In the genomic region with DNA sequence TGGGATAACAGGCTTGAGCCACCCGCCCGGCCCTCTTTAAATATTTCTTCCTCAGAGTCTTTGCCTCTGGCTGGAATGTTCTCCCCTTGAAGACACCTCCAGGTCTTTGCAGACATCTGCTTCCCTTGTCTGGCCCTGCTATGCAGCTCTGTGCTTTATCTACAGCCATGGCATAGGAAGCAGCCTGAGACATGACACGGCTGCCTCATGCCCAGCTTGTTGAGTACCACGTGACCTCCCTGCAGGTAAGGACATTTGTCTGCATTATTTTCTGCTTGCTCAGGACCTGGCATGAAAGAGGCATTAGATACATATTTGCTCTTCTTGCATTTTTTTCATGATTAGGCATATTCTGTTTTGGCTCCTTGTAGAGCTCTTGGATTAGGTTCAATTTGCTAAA, we compare ENCODE assay signal across 17 cellular contexts.
DNase-seq lines count a peak whose midpoint lies in the region; ATAC-seq and TF ChIP-seq lines count a peak whose summit lies in the region.
"Had no signal": no experiment of that assay in that cellular context is flagged by ENCODE, and none has a peak within 500 bp of the region (broad histone marks: within the 10 kb centered on the region; RNA-seq: fewer than 3 reads in every experiment).

No MANE protein-coding gene starts in this region.

- H3K4me1 ChIP-seq in lower lobe of right lung, result peaks cover 29% of the 10 kb centered on the region
- H3K4me1 ChIP-seq: BLaER1 had no signal

- peak; percentile 55 to 82 for ATAC-seq in lower lobe of right lung
- ATAC-seq in HG03469 (IDR thresholded peaks at IDR 0.05; ENCODE audit: unreplicated experiment), result no peak
- ATAC-seq in GM19023 (IDR thresholded peaks at IDR 0.05; ENCODE audit: unreplicated experiment), result no peak
- no peak for ATAC-seq in HG03135 (IDR thresholded peaks at IDR 0.05; ENCODE audit: unreplicated experiment)
- ATAC-seq in HG02870 (IDR thresholded peaks at IDR 0.05; ENCODE audit: unreplicated experiment), result no peak
- ATAC-seq: GM12878 had no signal

- H3K27me3 ChIP-seq in lower lobe of right lung (ENCODE audit: low read depth), result no peaks in the 10 kb centered on the region
- H3K27me3 ChIP-seq: BLaER1, upper lobe of left lung had no signal

- DNase-seq in HPDE6-E6E7 (ENCODE audit: extremely low spot score) (peak; percentile 41), RPMI8226 (peak; percentile 92), lower lobe of right lung (peak; percentile 60)
- DNase-seq: activated CD4-positive, CD25-positive, alpha-beta regulatory T cell treated with anti-CD3 and anti-CD28 coated beads, Interleukin-2, amount 50 U/mL, for 72 hours; activated CD8-positive, alpha-beta memory T cell treated with anti-CD3 and anti-CD28 coated beads, Interleukin-2, amount 50 U/mL, for 48 hours; activated naive CD8-positive, alpha-beta T cell treated with anti-CD3 and anti-CD28 coated beads for 36 hours; NCI-H1694 treated with DMSO at 0.1 percent for 48 hours; stimulated activated CD4-positive, alpha-beta T cell treated with anti-CD3 and anti-CD28 coated beads, Interleukin-2, amount 100 ng/mL, for 24 hours; stimulated activated CD8-positive, alpha-beta memory T cell treated with anti-CD3 and anti-CD28 coated beads, Interleukin-4, amount 100 ng/mL, for 48 hours had no signal

- H3K27ac ChIP-seq in C4-2B (peak overlapping the region; percentile 31), lower lobe of right lung (no peak overlapping the region)
- H3K27ac ChIP-seq: BLaER1, upper lobe of left lung had no signal

- TF ChIP-seq CTCF in C4-2B (conservative IDR thresholded peaks at IDR 0.05), result no peak
- TF ChIP-seq CTCF in lower lobe of right lung (IDR thresholded peaks at IDR 0.05), result no peak

- H3K4me3 ChIP-seq in lower lobe of right lung, result no peak overlapping the region
- H3K4me3 ChIP-seq: BLaER1, GM12878, upper lobe of left lung had no signal

- no peaks in the 10 kb centered on the region for H3K9me3 ChIP-seq in lower lobe of right lung
- H3K9me3 ChIP-seq: BLaER1, upper lobe of left lung had no signal

- H3K36me3 ChIP-seq in lower lobe of right lung, result no peaks in the 10 kb centered on the region
- H3K36me3 ChIP-seq: BLaER1, upper lobe of left lung had no signal

- intact Hi-C loops in lower lobe of right lung (cut with DNase I), result no loop called here

Comparison
In these comparisons a context has a peak if more than half of its experiments do, and no peak if none do; other contexts are left out.
1. DNase-seq: peak in every context shown above with its lines; median percentile 92 in RPMI8226; 60 in lower lobe of right lung; 41 in HPDE6-E6E7.
2. ATAC-seq: peak in lower lobe of right lung (2 of 2); none in HG03469 (single experiment), GM19023 (single experiment), HG03135 (single experiment) and HG02870 (single experiment).